35 cellular contexts compared by ENCODE assay signal in genomic region chr1:160758525-160758924, GRCh38. TPM values are rescaled to one million over a fixed set of nuclear protein-coding genes. Genes with fewer than 3 reads are reported as not detected.
"Had no signal": no experiment of that assay in that cellular context is flagged by ENCODE, and none has a peak within 500 bp of the region (broad histone marks: within the 10 kb centered on the region; RNA-seq: fewer than 3 reads in every experiment).

No MANE protein-coding gene starts in this region.

- H3K36me3 ChIP-seq: adrenal gland, colonic mucosa, esophagus squamous epithelium, gastroesophageal sphincter, WERI-Rb-1 had no signal

- H3K9me3 Mint-ChIP-seq: activated B cell treated with CpG ODN at 0.5 μM for 24 hours had no signal

- H3K27me3 Mint-ChIP-seq: activated B cell treated with CpG ODN at 0.5 μM for 24 hours; activated CD4-positive, alpha-beta memory T cell treated with anti-CD3 and anti-CD28 coated beads, Interleukin-2, amount 10 ng/mL, durations not matched to agents 7 days and 5 days; activated CD4-positive, alpha-beta T cell treated with anti-CD3 and anti-CD28 coated beads, Interleukin-2, amount 10 ng/mL, durations not matched to agents 24 days and 14 days; activated naive CD4-positive, alpha-beta T cell treated with anti-CD3 and anti-CD28 coated beads, Interleukin-2, amount 10 ng/mL, durations not matched to agents 7 days and 5 days; activated T-cell treated with anti-CD3 and anti-CD28 coated beads, Interleukin-2, amount 50 U/mL, for 24 hours had no signal

- H3K27ac ChIP-seq: adrenal gland, body of pancreas, colonic mucosa, epithelial cell of prostate, esophagus squamous epithelium, gastroesophageal sphincter, WERI-Rb-1 had no signal

- H3K27me3 ChIP-seq: adrenal gland, body of pancreas, colonic mucosa, esophagus squamous epithelium, gastroesophageal sphincter had no signal

- H3K4me1 ChIP-seq: body of pancreas, colonic mucosa, gastroesophageal sphincter had no signal

- ATAC-seq: activated CD4-positive, CD25-positive, alpha-beta regulatory T cell treated with anti-CD3 and anti-CD28 coated beads, Interleukin-2, amount 50 U/mL, for 24 hours; activated T-cell treated with anti-CD3 and anti-CD28 coated beads, Interleukin-2, amount 50 U/mL, for 72 hours; body of pancreas; gastroesophageal sphincter; T-helper 17 cell had no signal

- H3K4me3 Mint-ChIP-seq: activated B cell treated with CpG ODN at 0.5 μM for 24 hours; activated CD4-positive, alpha-beta memory T cell treated with anti-CD3 and anti-CD28 coated beads, Interleukin-2, amount 10 ng/mL, durations not matched to agents 7 days and 5 days; activated CD4-positive, alpha-beta T cell treated with anti-CD3 and anti-CD28 coated beads, Interleukin-2, amount 10 ng/mL, durations not matched to agents 24 days and 14 days; activated naive CD4-positive, alpha-beta T cell treated with anti-CD3 and anti-CD28 coated beads, Interleukin-2, amount 10 ng/mL, durations not matched to agents 7 days and 5 days; activated T-cell treated with anti-CD3 and anti-CD28 coated beads, Interleukin-2, amount 50 U/mL, for 24 hours; activated T-cell treated with anti-CD3 and anti-CD28 coated beads, Interleukin-2, amount 50 U/mL, for 72 hours; T-helper 17 cell; T-helper 2 cell treated with Interferon-gamma antibody and Interleukin-4, amounts not matched to agents 5 μg/mL and 100 μg/mL, for 36 hours had no signal

- DNase-seq: activated B cell treated with CpG ODN at 0.5 μM for 24 hours; activated CD4-positive, alpha-beta memory T cell treated with anti-CD3 and anti-CD28 coated beads, Interleukin-2, amount 10 ng/mL, durations not matched to agents 7 days and 5 days; activated CD4-positive, alpha-beta T cell treated with anti-CD3 and anti-CD28 coated beads, Interleukin-2, amount 10 ng/mL, durations not matched to agents 24 days and 14 days; activated CD8-positive, alpha-beta memory T cell treated with anti-CD3 and anti-CD28 coated beads, Interleukin-2, amount 50 U/mL, for 48 hours; activated gamma-delta T cell; activated naive CD4-positive, alpha-beta T cell; activated naive CD4-positive, alpha-beta T cell treated with anti-CD3 and anti-CD28 coated beads, Interleukin-2, amount 10 ng/mL, durations not matched to agents 7 days and 5 days; activated T-cell treated with anti-CD3 and anti-CD28 coated beads for 4 hours; activated T-cell treated with anti-CD3 and anti-CD28 coated beads, Interleukin-2, amount 50 U/mL, for 24 hours; activated T-cell treated with anti-CD3 and anti-CD28 coated beads, Interleukin-2, amount 50 U/mL, for 72 hours; adrenal gland; amygdala; aorta; body of pancreas; caudate nucleus; cerebellar nuclear complex; colonic mucosa; effector CD4-positive, alpha-beta T cell; esophagus squamous epithelium; foreskin melanocyte; SW 1271; T-helper 1 cell; T-helper 17 cell; T1000; WERI-Rb-1 had no signal

- H3K27ac Mint-ChIP-seq: activated B cell treated with CpG ODN at 0.5 μM for 24 hours; activated CD4-positive, alpha-beta memory T cell treated with anti-CD3 and anti-CD28 coated beads, Interleukin-2, amount 10 ng/mL, durations not matched to agents 7 days and 5 days; activated naive CD4-positive, alpha-beta T cell treated with anti-CD3 and anti-CD28 coated beads, Interleukin-2, amount 10 ng/mL, durations not matched to agents 7 days and 5 days; activated naive CD4-positive, alpha-beta T cell treated with anti-CD3 and anti-CD28 coated beads, Interleukin-2, amount 50 U/mL, for 72 hours; activated T-cell treated with anti-CD3 and anti-CD28 coated beads, Interleukin-2, amount 50 U/mL, for 24 hours; activated T-cell treated with anti-CD3 and anti-CD28 coated beads, Interleukin-2, amount 50 U/mL, for 72 hours; T-helper 17 cell; T-helper 2 cell treated with Interferon-gamma antibody and Interleukin-4, amounts not matched to agents 5 μg/mL and 100 μg/mL, for 36 hours had no signal

- H3K4me3 ChIP-seq: adrenal gland, body of pancreas, colonic mucosa, esophagus squamous epithelium, gastroesophageal sphincter had no signal

- H3K9me3 ChIP-seq: adrenal gland, body of pancreas, colonic mucosa, esophagus squamous epithelium, gastroesophageal sphincter had no signal

RNA-seq across cellular contexts. Expression of gene SLAMF7, which starts 19.5 kb away (rescaled TPM):
- total RNA-seq: dermis microvascular lymphatic vessel endothelial cell, endothelial cell of umbilical vein, fibroblast of lung, fibroblast of villous mesenchyme, glomerular endothelial cell had no signal
- polyA plus RNA-seq: endothelial cell of umbilical vein, fibroblast of lung had no signal

RNA-seq across cellular contexts. Expression of gene LY9, which starts 37.4 kb away (rescaled TPM):
- total RNA-seq: dermis microvascular lymphatic vessel endothelial cell, endothelial cell of umbilical vein, fibroblast of lung, fibroblast of villous mesenchyme, glomerular endothelial cell had no signal
- polyA plus RNA-seq: endothelial cell of umbilical vein, fibroblast of lung had no signal

RNA-seq across cellular contexts. Expression of gene CD48, which starts 46.9 kb away (rescaled TPM):
- total RNA-seq: dermis microvascular lymphatic vessel endothelial cell, endothelial cell of umbilical vein, fibroblast of lung, fibroblast of villous mesenchyme, glomerular endothelial cell had no signal
- polyA plus RNA-seq: endothelial cell of umbilical vein, fibroblast of lung had no signal
